In the genomic region with DNA sequence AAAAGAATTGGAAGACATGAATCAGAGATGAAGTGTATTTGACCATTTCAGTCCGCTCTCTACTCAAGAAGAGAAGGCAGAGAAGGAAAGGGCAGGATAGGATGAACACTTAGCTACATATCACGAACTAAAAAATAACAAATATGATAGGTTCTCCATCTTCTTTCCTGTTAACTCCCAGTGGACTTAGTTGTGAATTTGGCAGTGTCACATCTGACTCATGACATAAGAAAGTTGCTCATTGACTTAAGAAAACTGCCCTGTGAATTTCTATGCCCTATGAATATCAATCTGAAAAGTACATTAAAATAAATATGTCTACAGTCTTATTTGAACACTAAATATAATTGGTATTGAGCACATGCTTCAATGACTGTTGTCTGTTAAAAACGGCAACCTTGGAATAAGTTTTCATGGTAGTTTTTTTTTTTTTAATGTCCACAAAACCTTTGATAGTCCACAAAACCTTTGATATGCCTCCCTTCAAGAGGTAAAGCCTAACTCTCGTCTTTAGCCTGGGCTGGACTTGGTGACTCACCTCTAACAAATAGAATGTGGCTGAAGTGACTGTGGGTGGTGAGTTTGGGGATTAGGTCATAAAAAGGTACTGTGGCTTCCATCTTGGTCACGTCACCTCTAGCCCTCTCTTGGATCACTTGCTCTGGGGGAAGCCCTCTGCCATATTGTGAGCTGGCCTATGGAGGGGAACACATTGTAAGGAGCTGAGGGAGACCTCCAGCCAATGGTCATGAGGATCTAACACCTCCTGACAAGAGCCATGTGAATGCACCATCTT, we compare ENCODE assay signal across 1 cellular context.
TF ChIP-seq lines count a peak whose summit lies in the region.

No MANE protein-coding gene starts in this region.

TF ChIP-seq in H1, 55 proteins besides CTCF, POLR2A, EP300 and RAD21 (continued from another document):
- TF ChIP-seq, protein P1, sequence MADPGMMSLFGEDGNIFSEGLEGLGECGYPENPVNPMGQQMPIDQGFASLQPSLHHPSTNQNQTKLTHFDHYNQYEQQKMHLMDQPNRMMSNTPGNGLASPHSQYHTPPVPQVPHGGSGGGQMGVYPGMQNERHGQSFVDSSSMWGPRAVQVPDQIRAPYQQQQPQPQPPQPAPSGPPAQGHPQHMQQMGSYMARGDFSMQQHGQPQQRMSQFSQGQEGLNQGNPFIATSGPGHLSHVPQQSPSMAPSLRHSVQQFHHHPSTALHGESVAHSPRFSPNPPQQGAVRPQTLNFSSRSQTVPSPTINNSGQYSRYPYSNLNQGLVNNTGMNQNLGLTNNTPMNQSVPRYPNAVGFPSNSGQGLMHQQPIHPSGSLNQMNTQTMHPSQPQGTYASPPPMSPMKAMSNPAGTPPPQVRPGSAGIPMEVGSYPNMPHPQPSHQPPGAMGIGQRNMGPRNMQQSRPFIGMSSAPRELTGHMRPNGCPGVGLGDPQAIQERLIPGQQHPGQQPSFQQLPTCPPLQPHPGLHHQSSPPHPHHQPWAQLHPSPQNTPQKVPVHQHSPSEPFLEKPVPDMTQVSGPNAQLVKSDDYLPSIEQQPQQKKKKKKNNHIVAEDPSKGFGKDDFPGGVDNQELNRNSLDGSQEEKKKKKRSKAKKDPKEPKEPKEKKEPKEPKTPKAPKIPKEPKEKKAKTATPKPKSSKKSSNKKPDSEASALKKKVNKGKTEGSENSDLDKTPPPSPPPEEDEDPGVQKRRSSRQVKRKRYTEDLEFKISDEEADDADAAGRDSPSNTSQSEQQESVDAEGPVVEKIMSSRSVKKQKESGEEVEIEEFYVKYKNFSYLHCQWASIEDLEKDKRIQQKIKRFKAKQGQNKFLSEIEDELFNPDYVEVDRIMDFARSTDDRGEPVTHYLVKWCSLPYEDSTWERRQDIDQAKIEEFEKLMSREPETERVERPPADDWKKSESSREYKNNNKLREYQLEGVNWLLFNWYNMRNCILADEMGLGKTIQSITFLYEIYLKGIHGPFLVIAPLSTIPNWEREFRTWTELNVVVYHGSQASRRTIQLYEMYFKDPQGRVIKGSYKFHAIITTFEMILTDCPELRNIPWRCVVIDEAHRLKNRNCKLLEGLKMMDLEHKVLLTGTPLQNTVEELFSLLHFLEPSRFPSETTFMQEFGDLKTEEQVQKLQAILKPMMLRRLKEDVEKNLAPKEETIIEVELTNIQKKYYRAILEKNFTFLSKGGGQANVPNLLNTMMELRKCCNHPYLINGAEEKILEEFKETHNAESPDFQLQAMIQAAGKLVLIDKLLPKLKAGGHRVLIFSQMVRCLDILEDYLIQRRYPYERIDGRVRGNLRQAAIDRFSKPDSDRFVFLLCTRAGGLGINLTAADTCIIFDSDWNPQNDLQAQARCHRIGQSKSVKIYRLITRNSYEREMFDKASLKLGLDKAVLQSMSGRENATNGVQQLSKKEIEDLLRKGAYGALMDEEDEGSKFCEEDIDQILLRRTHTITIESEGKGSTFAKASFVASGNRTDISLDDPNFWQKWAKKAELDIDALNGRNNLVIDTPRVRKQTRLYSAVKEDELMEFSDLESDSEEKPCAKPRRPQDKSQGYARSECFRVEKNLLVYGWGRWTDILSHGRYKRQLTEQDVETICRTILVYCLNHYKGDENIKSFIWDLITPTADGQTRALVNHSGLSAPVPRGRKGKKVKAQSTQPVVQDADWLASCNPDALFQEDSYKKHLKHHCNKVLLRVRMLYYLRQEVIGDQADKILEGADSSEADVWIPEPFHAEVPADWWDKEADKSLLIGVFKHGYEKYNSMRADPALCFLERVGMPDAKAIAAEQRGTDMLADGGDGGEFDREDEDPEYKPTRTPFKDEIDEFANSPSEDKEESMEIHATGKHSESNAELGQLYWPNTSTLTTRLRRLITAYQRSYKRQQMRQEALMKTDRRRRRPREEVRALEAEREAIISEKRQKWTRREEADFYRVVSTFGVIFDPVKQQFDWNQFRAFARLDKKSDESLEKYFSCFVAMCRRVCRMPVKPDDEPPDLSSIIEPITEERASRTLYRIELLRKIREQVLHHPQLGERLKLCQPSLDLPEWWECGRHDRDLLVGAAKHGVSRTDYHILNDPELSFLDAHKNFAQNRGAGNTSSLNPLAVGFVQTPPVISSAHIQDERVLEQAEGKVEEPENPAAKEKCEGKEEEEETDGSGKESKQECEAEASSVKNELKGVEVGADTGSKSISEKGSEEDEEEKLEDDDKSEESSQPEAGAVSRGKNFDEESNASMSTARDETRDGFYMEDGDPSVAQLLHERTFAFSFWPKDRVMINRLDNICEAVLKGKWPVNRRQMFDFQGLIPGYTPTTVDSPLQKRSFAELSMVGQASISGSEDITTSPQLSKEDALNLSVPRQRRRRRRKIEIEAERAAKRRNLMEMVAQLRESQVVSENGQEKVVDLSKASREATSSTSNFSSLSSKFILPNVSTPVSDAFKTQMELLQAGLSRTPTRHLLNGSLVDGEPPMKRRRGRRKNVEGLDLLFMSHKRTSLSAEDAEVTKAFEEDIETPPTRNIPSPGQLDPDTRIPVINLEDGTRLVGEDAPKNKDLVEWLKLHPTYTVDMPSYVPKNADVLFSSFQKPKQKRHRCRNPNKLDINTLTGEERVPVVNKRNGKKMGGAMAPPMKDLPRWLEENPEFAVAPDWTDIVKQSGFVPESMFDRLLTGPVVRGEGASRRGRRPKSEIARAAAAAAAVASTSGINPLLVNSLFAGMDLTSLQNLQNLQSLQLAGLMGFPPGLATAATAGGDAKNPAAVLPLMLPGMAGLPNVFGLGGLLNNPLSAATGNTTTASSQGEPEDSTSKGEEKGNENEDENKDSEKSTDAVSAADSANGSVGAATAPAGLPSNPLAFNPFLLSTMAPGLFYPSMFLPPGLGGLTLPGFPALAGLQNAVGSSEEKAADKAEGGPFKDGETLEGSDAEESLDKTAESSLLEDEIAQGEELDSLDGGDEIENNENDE (IDR thresholded peaks at IDR 0.05; ENCODE audit: insufficient replicate concordance, low read length) = no peak
